ENCODE assay signal across 8 cellular contexts in the genomic region with DNA sequence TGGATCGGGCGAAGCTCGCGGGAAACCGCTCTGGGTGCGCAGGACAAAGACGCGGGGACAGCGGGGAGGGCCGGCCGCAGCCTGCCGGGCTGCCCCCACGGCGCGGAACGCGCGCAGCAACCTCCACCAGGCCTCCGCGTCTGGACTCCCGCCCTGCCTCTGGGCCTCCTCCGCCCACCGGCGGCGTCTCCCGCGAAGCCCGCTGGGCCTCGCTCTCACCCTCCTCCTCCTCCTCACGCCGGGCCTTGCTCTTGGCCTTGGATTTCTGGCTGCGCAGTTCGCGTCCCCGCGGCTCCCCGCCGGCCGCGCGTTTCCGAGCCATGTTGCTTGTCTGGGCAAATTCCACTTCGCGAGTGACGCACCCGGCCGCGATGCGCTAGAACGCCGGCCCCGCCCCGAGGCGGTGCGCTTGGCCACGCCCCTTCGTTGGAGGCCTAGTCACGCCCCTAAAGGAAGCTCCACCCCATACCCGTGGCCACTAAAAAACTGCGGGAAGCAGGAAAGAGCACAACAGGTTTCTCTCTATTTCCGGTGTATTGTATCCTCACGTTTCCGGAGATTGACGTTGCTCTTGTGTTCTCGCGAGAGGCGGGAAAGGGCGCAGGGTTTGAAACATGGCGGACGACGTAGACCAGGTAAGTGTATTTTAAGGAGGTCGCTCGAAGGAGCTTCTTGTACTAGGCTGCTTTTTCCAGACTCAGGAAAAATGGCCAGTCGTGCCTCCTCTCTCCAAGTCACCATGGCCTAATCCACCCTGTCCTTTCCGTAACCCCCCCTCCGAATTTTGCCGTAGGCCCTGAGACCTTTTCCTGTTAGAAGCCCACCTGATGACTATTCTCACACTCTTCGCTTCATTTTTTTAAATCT. TPM values are rescaled to one million over a fixed set of nuclear protein-coding genes. Genes with fewer than 3 reads are reported as not detected.
DNase-seq lines count a peak whose midpoint lies in the region; ATAC-seq, FAIRE-seq and TF ChIP-seq lines count a peak whose summit lies in the region.

A gene (plus strand): TSS at position 571 of the 867 bp plus-strand sequence. CDS start 44 bp downstream, at position 615.
A gene (minus strand): TSS at position 355 of the 867 bp plus-strand sequence. CDS start 33 bp downstream, at position 322.

- H3K36me3 ChIP-seq in HepG2 (replicated peaks in 1 of 2; ENCODE audit: control insufficient read depth in 1 of 2, insufficient read depth in 2 of 2, low read length in 2 of 2) = peaks cover 5 to 6% of the 10 kb centered on the region in 2 experiments; a peak in 3 of 5 replicates

- peaks cover 67% of the 10 kb centered on the region for H3K4me1 ChIP-seq in HepG2 (ENCODE audit: insufficient read depth, low read length)

- no peaks in the 10 kb centered on the region for H3K9me3 ChIP-seq in HepG2 (ENCODE audit: low read length)

- peak within 1 kb of the TSS; percentile 91 for H3K27ac ChIP-seq in HepG2 (ENCODE audit: extremely low read length, insufficient read depth, low read length)

- no TSS peak for BruUV-seq in HepG2 (replicated peaks; lab: Mats Ljungman, UMichigan)

- CTCF ChIA-PET in activated CD4-positive, alpha-beta memory T cell treated with anti-CD3 and anti-CD28 coated beads for 36 hours (lab: Charles Lee) = interaction anchor here (0.5 to 3.1 kb wide), 7 partner anchors 10 to 940 kb away, joined by 3 to 15 read pairs (median 5); a partner anchor contains a TSS
- CTCF ChIA-PET in HepG2 (lab: Yijun Ruan, JAX; ENCODE audit: low intra/inter-chr PET ratio, low total read pairs) = no interaction called here

- DNase-seq in CD1c-positive myeloid dendritic cell (ENCODE audit: extremely low spot score) (peak; percentile 99), NCI-H82 treated with DMSO at 0.1 percent for 48 hours (lab: John Stamatoyannopoulos, UW; ENCODE audit: unreplicated experiment) (peak; percentile 94), dermis microvascular lymphatic vessel endothelial cell (ENCODE audit: low read depth in 2 of 2) (peak; percentile 99), HepG2 (ENCODE audit: low spot score) (peak; percentile 98)
- DNase-seq in activated CD4-positive, alpha-beta memory T cell treated with anti-CD3 and anti-CD28 coated beads for 36 hours = peak; percentile 98
- DNase-seq in stimulated activated CD4-positive, alpha-beta T cell treated with anti-CD3 and anti-CD28 coated beads, Interleukin-4, amount 100 ng/mL, for 1 hour = peak; percentile 95

- peak within 1 kb of the TSS; percentile 89 for H3K27ac Mint-ChIP-seq in activated CD4-positive, alpha-beta memory T cell treated with anti-CD3 and anti-CD28 coated beads for 36 hours

- peak within 1 kb of the TSS; percentile 88 to 95 (median 95) for H3K4me3 ChIP-seq in HepG2 (replicated peaks in 1 of 3; ENCODE audit: insufficient read depth in 1 of 3, low read depth in 2 of 3, low read length in 3 of 3)

- peak within 1 kb of the TSS; percentile 72 for H2AFZ ChIP-seq in HepG2 (ENCODE audit: low read length)

- peak within 1 kb of the TSS; percentile 85 for H3K4me2 ChIP-seq in HepG2 (ENCODE audit: low read depth, low read length)

- H3K27me3 Mint-ChIP-seq in activated CD4-positive, alpha-beta memory T cell treated with anti-CD3 and anti-CD28 coated beads for 36 hours = no peaks in the 10 kb centered on the region

- 0% methylated on average over 30 of the region's 78 CpGs for WGBS in HepG2 (ENCODE audit: low lambda C conversion rate)

- peak; percentile 83 to 91 for TF ChIP-seq POLR2A in HepG2 (IDR thresholded peaks at IDR 0.05; ENCODE audit: insufficient read depth in 1 of 2, low read depth in 2 of 2, low read length in 2 of 2)

- H3K9me3 Mint-ChIP-seq in activated CD4-positive, alpha-beta memory T cell treated with anti-CD3 and anti-CD28 coated beads for 36 hours = no peaks in the 10 kb centered on the region

- in situ Hi-C loops in HepG2 (cut with HindIII; ENCODE audit: extremely low pct_ligation_motif_present, low pct_unique_long_range_greater_than_20kb) = no loop called here

- TF ChIP-seq CTCF in HepG2 (CRISPR knock-in tag; IDR thresholded peaks at IDR 0.05) = no peak

- FAIRE-seq in HepG2 (lab: Jason Lieb, UNC) = peak; percentile 51

- H3K4me1 Mint-ChIP-seq in activated CD4-positive, alpha-beta memory T cell treated with anti-CD3 and anti-CD28 coated beads for 36 hours (ENCODE audit: low read depth) = peaks cover 63% of the 10 kb centered on the region

- intact Hi-C loops in activated CD4-positive, alpha-beta memory T cell treated with anti-CD3 and anti-CD28 coated beads for 36 hours (cut with micrococcal nuclease) = loop anchor here (1.0 to 5.0 kb wide), 7 partner anchors 34 to 769 kb away; a partner anchor contains a TSS
- intact Hi-C loops in HepG2 (cut with micrococcal nuclease; ENCODE audit: unreplicated experiment) = loop anchor here (2.0 to 5.0 kb wide), 2 partner anchors 60 to 1211 kb away; no protein-coding TSS in a partner anchor

- TF ChIP-seq RAD21 in HepG2 (CRISPR knock-in tag; IDR thresholded peaks at IDR 0.05) = peak; percentile 17; the same call in 1 of the 2 replicates

- H3K9ac ChIP-seq in HepG2 (ENCODE audit: insufficient read depth, low read depth, low read length) = peak within 1 kb of the TSS; percentile 99

- TF ChIP-seq EP300 in HepG2 (IDR thresholded peaks at IDR 0.05; ENCODE audit: low read depth in 2 of 2, low read length in 2 of 2) (no peak; a peak in 1 of 4 replicates), HepG2 (CRISPR knock-in tag; IDR thresholded peaks at IDR 0.05; ENCODE audit: borderline replicate concordance) (no peak)

- H3K27me3 ChIP-seq in HepG2 (ENCODE audit: control insufficient read depth in 1 of 2, insufficient read depth in 2 of 2, low read length in 2 of 2) = no peaks in the 10 kb centered on the region; a peak in 1 of 5 replicates

- H3K4me3 Mint-ChIP-seq in activated CD4-positive, alpha-beta memory T cell treated with anti-CD3 and anti-CD28 coated beads for 36 hours = peak within 1 kb of the TSS; percentile 87

- peaks cover 69% of the 10 kb centered on the region for H3K79me2 ChIP-seq in HepG2 (ENCODE audit: insufficient read depth, low read length)

- H4K20me1 ChIP-seq in HepG2 (ENCODE audit: insufficient read depth, low read length) = no peaks in the 10 kb centered on the region

- H3K36me3 Mint-ChIP-seq in activated CD4-positive, alpha-beta memory T cell treated with anti-CD3 and anti-CD28 coated beads for 36 hours = peaks cover 26% of the 10 kb centered on the region

- POLR2A ChIA-PET in activated CD4-positive, alpha-beta memory T cell treated with anti-CD3 and anti-CD28 coated beads for 36 hours (lab: Charles Lee) = interaction anchor here (0.6 to 3.1 kb wide), 14 partner anchors 10 to 758 kb away, joined by 3 to 49 read pairs (median 6); a partner anchor contains a TSS
- POLR2A ChIA-PET in HepG2 (lab: Yijun Ruan, JAX) = interaction anchor here (0.7 to 3.0 kb wide), 19 partner anchors 9 to 473 kb away, joined by 3 to 75 read pairs (median 5); a partner anchor contains a TSS

- ATAC-seq in GM19438 (IDR thresholded peaks at IDR 0.05; ENCODE audit: low read depth, unreplicated experiment) = peak; percentile 88
- peak; percentile 88 for ATAC-seq in HG03575 (IDR thresholded peaks at IDR 0.05; ENCODE audit: extremely low read depth, insufficient number of reproducible peaks, low FRiP score, unreplicated experiment)
- peak; percentile 96 for ATAC-seq in HepG2

RNA-seq across cellular contexts. Expression of the first gene that starts in this region (rescaled TPM):
- 10 to 100 TPM; 22.1 to 22.9 TPM for total RNA-seq in activated CD4-positive, alpha-beta memory T cell treated with anti-CD3 and anti-CD28 coated beads for 36 hours
- 5.3 and 8.3 TPM in 2 replicates for total RNA-seq in dermis microvascular lymphatic vessel endothelial cell
- total RNA-seq in HepG2 (2016; rRNA removed; fragmentation: Illumina TruSeq; extraction: Trizol) = 19.4 and 28.7 TPM in 2 replicates
- 9.0 and 9.3 TPM in 2 replicates for total RNA-seq in HepG2 (2016; cell fraction: cytosol; rRNA removed; fragmentation: Illumina TruSeq; extraction: Trizol; ENCODE audit: low read depth)
- total RNA-seq in HepG2 (2016; cell fraction: insoluble cytoplasmic fraction; rRNA removed; fragmentation: Illumina TruSeq; extraction: Trizol) = 20.1 and 30.7 TPM in 2 replicates
- 15.0 and 16.0 TPM in 2 replicates for total RNA-seq in HepG2 (2016; cell fraction: membrane; rRNA removed; fragmentation: Illumina TruSeq; extraction: Trizol)
- 8.0 and 8.6 TPM in 2 replicates for total RNA-seq in HepG2 (2016; cell fraction: nucleus; rRNA removed; fragmentation: Illumina TruSeq; extraction: Trizol)
- polyA plus RNA-seq in HepG2 (2011; rRNA removed) = 2.8 and 5.1 TPM in 2 replicates
- 1.7 and 2.5 TPM in 2 replicates for polyA plus RNA-seq in HepG2 (2011; cell fraction: cytosol; rRNA removed)
- 1.0 and 1.2 TPM in 2 replicates for polyA plus RNA-seq in HepG2 (2011; cell fraction: nucleus; rRNA removed)
- 6.7 and 14.3 TPM in 2 replicates for polyA plus RNA-seq in HepG2 (2012)
- 11.3 and 14.2 TPM in 2 replicates for polyA plus RNA-seq in HepG2 (2016; cell fraction: cytosol; fragmentation: Illumina TruSeq; extraction: Trizol; ENCODE audit: low read depth)
- polyA plus RNA-seq in HepG2 (2016; cell fraction: insoluble cytoplasmic fraction; fragmentation: Illumina TruSeq; extraction: Trizol; ENCODE audit: low read depth) = 33.0 and 38.8 TPM in 2 replicates
- polyA plus RNA-seq in HepG2 (2016; cell fraction: membrane; fragmentation: Illumina TruSeq; extraction: Trizol; ENCODE audit: low read depth) = 15.2 and 17.8 TPM in 2 replicates
- 12.2 and 14.0 TPM in 2 replicates for polyA plus RNA-seq in HepG2 (2016; cell fraction: nucleus; fragmentation: Illumina TruSeq; extraction: Trizol; ENCODE audit: insufficient read depth, low read depth)
- polyA minus RNA-seq in HepG2 (2011; rRNA and poly(A)+ RNA removed; ENCODE audit: low replicate concordance) = 1.8 and 3.7 TPM in 2 replicates
- polyA minus RNA-seq in HepG2 (2011; cell fraction: cytosol; rRNA and poly(A)+ RNA removed) = 1.1 and 1.2 TPM in 2 replicates
- 6.7 and 7.2 TPM in 2 replicates for polyA minus RNA-seq in HepG2 (2011; cell fraction: nucleus; rRNA and poly(A)+ RNA removed)

RNA-seq across cellular contexts. Expression of the second gene that starts in this region (rescaled TPM):
- 10 to 100 TPM; 27.8 to 31.6 TPM for total RNA-seq in activated CD4-positive, alpha-beta memory T cell treated with anti-CD3 and anti-CD28 coated beads for 36 hours
- total RNA-seq in dermis microvascular lymphatic vessel endothelial cell (29.1 and 31.7 TPM in 2 replicates), HepG2 (2016; rRNA removed; fragmentation: Illumina TruSeq; extraction: Trizol) (19.2 and 24.1 TPM in 2 replicates)
- total RNA-seq in HepG2 (2016; cell fraction: cytosol; rRNA removed; fragmentation: Illumina TruSeq; extraction: Trizol; ENCODE audit: low read depth) = 3.7 and 5.6 TPM in 2 replicates
- 17.3 and 22.5 TPM in 2 replicates for total RNA-seq in HepG2 (2016; cell fraction: insoluble cytoplasmic fraction; rRNA removed; fragmentation: Illumina TruSeq; extraction: Trizol)
- 5.4 and 7.1 TPM in 2 replicates for total RNA-seq in HepG2 (2016; cell fraction: membrane; rRNA removed; fragmentation: Illumina TruSeq; extraction: Trizol)
- total RNA-seq in HepG2 (2016; cell fraction: nucleus; rRNA removed; fragmentation: Illumina TruSeq; extraction: Trizol) = 29.8 and 32.0 TPM in 2 replicates
- polyA plus RNA-seq in HepG2 (2011; rRNA removed) = 9.4 and 13.5 TPM in 2 replicates
- polyA plus RNA-seq in HepG2 (2011; cell fraction: cytosol; rRNA removed) = 5.6 and 7.4 TPM in 2 replicates
- 40.8 and 46.3 TPM in 2 replicates for polyA plus RNA-seq in HepG2 (2011; cell fraction: nucleus; rRNA removed)
- polyA plus RNA-seq in HepG2 (2012) = 20.6 and 22.0 TPM in 2 replicates
- 0.59 and 0.94 TPM in 2 replicates for polyA plus RNA-seq in HepG2 (2016; cell fraction: cytosol; fragmentation: Illumina TruSeq; extraction: Trizol; ENCODE audit: low read depth)
- polyA plus RNA-seq in HepG2 (2016; cell fraction: insoluble cytoplasmic fraction; fragmentation: Illumina TruSeq; extraction: Trizol; ENCODE audit: low read depth) = 13.8 and 16.6 TPM in 2 replicates
- polyA plus RNA-seq in HepG2 (2016; cell fraction: membrane; fragmentation: Illumina TruSeq; extraction: Trizol; ENCODE audit: low read depth) = 1.5 and 1.9 TPM in 2 replicates
- 38.7 and 40.3 TPM in 2 replicates for polyA plus RNA-seq in HepG2 (2016; cell fraction: nucleus; fragmentation: Illumina TruSeq; extraction: Trizol; ENCODE audit: insufficient read depth, low read depth)
- 12.4 and 15.1 TPM in 2 replicates for polyA minus RNA-seq in HepG2 (2011; rRNA and poly(A)+ RNA removed; ENCODE audit: low replicate concordance)
- polyA minus RNA-seq in HepG2 (2011; cell fraction: cytosol; rRNA and poly(A)+ RNA removed) = 7.6 and 8.9 TPM in 2 replicates
- 38.9 and 54.2 TPM in 2 replicates for polyA minus RNA-seq in HepG2 (2011; cell fraction: nucleus; rRNA and poly(A)+ RNA removed)

Comparison
In these comparisons a context has a peak if more than half of its experiments do, and no peak if none do; other contexts are left out.
1. Peak in every context shown above with its lines: DNase-seq, ATAC-seq, H3K4me3 ChIP-seq and H3K27ac ChIP-seq.